Comparison of ENCODE assay signal across 8 cellular contexts in the genomic region with DNA sequence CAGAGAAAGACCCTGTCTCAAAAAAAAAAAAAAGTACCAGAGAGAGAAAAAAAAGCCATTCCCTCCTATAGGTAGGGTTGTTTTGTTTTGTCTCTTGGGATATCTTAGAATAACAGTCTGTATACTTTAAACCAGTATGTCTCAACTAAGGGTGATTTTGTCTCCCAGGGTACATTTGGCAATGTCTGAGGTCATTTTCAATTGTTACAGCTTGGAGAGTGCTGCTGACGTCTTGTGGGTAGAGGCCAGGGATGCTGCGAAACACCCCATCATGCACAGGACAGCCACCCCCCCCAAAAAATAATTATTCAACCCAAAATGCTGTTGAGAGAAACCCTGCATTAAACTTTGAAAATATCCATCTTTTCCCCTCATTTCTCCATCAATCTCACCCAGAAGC. TPM values are rescaled to one million over a fixed set of nuclear protein-coding genes. Genes with fewer than 3 reads are reported as not detected.
"Had no signal": no experiment of that assay in that cellular context is flagged by ENCODE, and none has a peak within 500 bp of the region (broad histone marks: within the 10 kb centered on the region; RNA-seq: fewer than 3 reads in every experiment).

No MANE protein-coding gene starts in this region.

- H3K4me2 ChIP-seq: GM23338 had no signal

- DNase-seq: H9, HCEC 1CT, KBM-7 had no signal

- H3K4me3 ChIP-seq: GM23338 had no signal

- H3K27ac ChIP-seq: HL-60 had no signal

RNA-seq across cellular contexts. Expression of a gene that starts 56.1 kb away (rescaled TPM):
- total RNA-seq: GM23338, H1, H9, HepG2, HT1080 had no signal
